17 cellular contexts compared by ENCODE assay signal in genomic region chr3:123330441-123330991, GRCh38.
DNase-seq lines count a peak whose midpoint lies in the region; ATAC-seq and TF ChIP-seq lines count a peak whose summit lies in the region.
"Had no signal": no experiment of that assay in that cellular context is flagged by ENCODE, and none has a peak within 500 bp of the region (broad histone marks: within the 10 kb centered on the region; RNA-seq: fewer than 3 reads in every experiment).

No MANE protein-coding gene starts in this region.

- no peak overlapping the region for H3K4me3 ChIP-seq in body of pancreas
- H3K4me3 ChIP-seq in right atrium auricular region: peak overlapping the region in 1 of 2 donors; percentile 10
- no peak overlapping the region for H3K4me3 ChIP-seq in rectal smooth muscle tissue (ENCODE audit: low read length)
- H3K4me3 ChIP-seq in aorta (ENCODE audit: low read length in 2 of 2): no peak overlapping the region

- no peak overlapping the region for H3K9ac ChIP-seq in rectal smooth muscle tissue (ENCODE audit: low read length)

- intact Hi-C loops in body of pancreas (cut with DNase I) (no loop called here), aorta (cut with DNase I) (loop anchor here (1.0 to 5.0 kb wide), 5 partner anchors 37 to 158 kb away; partner anchors contain the start of gene ADCY5 (in 2 of the 2))

- H3K27ac Mint-ChIP-seq in WTC11: no peak overlapping the region
- H3K27ac Mint-ChIP-seq: activated CD4-positive, alpha-beta T cell treated with anti-CD3 and anti-CD28 coated beads, Interleukin-2, amount 10 ng/mL, durations not matched to agents 7 days and 5 days; activated naive CD8-positive, alpha-beta T cell treated with anti-CD3 and anti-CD28 coated beads for 36 hours; activated T-cell treated with anti-CD3 and anti-CD28 coated beads, Interleukin-2, amount 50 U/mL, for 24 hours; CD4-positive, CD25-positive, alpha-beta regulatory T cell; natural killer cell; stimulated activated naive CD8-positive, alpha-beta T cell treated with anti-CD3 and anti-CD28 coated beads, Interleukin-15, amount 100 ng/mL, for 72 hours; T-helper 2 cell treated with Interferon-gamma antibody and Interleukin-4, amounts not matched to agents 5 μg/mL and 100 μg/mL, for 36 hours had no signal

- H3K27me3 Mint-ChIP-seq in WTC11 (ENCODE audit: low read depth): no peaks in the 10 kb centered on the region
- H3K27me3 Mint-ChIP-seq: activated CD4-positive, alpha-beta T cell treated with anti-CD3 and anti-CD28 coated beads, Interleukin-2, amount 10 ng/mL, durations not matched to agents 7 days and 5 days; activated naive CD8-positive, alpha-beta T cell treated with anti-CD3 and anti-CD28 coated beads for 36 hours had no signal

- no peaks in the 10 kb centered on the region for H3K9me3 ChIP-seq in body of pancreas
- H3K9me3 ChIP-seq in right atrium auricular region: no peaks in the 10 kb centered on the region
- no peaks in the 10 kb centered on the region for H3K9me3 ChIP-seq in aorta (ENCODE audit: control insufficient read depth, low read length)

- H3K27me3 ChIP-seq in body of pancreas (no peaks in the 10 kb centered on the region), right atrium auricular region (no peaks in the 10 kb centered on the region), rectal smooth muscle tissue (ENCODE audit: control insufficient read depth, insufficient read depth, low read length) (no peaks in the 10 kb centered on the region), aorta (ENCODE audit: control insufficient read depth in 1 of 2, insufficient read depth in 2 of 2, low read length in 1 of 2) (no peaks in the 10 kb centered on the region)

- ATAC-seq in body of pancreas (no peak), aorta (ENCODE audit: low FRiP score) (peak; percentile 63), WTC11 (no peak)
- ATAC-seq: natural killer cell; stimulated activated naive CD8-positive, alpha-beta T cell treated with anti-CD3 and anti-CD28 coated beads, Interleukin-15, amount 100 ng/mL, for 72 hours had no signal

- H3K4me1 ChIP-seq in body of pancreas (peaks cover 27% of the 10 kb centered on the region), right atrium auricular region (peaks cover 0 to 88% of the 10 kb centered on the region in 2 donors), rectal smooth muscle tissue (ENCODE audit: control insufficient read depth, insufficient read depth, low read length) (peaks cover 14% of the 10 kb centered on the region), aorta (ENCODE audit: control insufficient read depth in 1 of 2, insufficient read depth in 2 of 2, low read length in 2 of 2) (no peaks in the 10 kb centered on the region)

- H3K4me1 Mint-ChIP-seq in WTC11: peaks cover 20% of the 10 kb centered on the region

- POLR2A ChIA-PET in WTC11 (lab: Charles Lee): no interaction called here

- H3K36me3 Mint-ChIP-seq in WTC11: no peaks in the 10 kb centered on the region
- H3K36me3 Mint-ChIP-seq: activated naive CD8-positive, alpha-beta T cell treated with anti-CD3 and anti-CD28 coated beads for 36 hours; CD4-positive, CD25-positive, alpha-beta regulatory T cell; natural killer cell had no signal

- DNase-seq in body of pancreas: peak in 2 of 4 donors; percentile 7 to 13
- no peak for DNase-seq in right atrium auricular region (ENCODE audit: low spot score)
- DNase-seq in aorta: peak; percentile 80
- DNase-seq in NCI-H1930 (lab: John Stamatoyannopoulos, UW): no peak
- no peak for DNase-seq in mucosa of gallbladder (ENCODE audit: low spot score)
- no peak for DNase-seq in WTC11 (ENCODE audit: low spot score)
- DNase-seq: activated CD4-positive, alpha-beta T cell treated with anti-CD3 and anti-CD28 coated beads, Interleukin-2, amount 10 ng/mL, durations not matched to agents 7 days and 5 days; activated naive CD8-positive, alpha-beta T cell treated with anti-CD3 and anti-CD28 coated beads for 36 hours; activated T-cell treated with anti-CD3 and anti-CD28 coated beads, Interleukin-2, amount 50 U/mL, for 24 hours; CD4-positive, CD25-positive, alpha-beta regulatory T cell; islet precursor cell; natural killer cell; NCI-H2081; SHP77; stimulated activated naive CD8-positive, alpha-beta T cell treated with anti-CD3 and anti-CD28 coated beads, Interleukin-15, amount 100 ng/mL, for 72 hours had no signal

- no peaks in the 10 kb centered on the region for H3K9me3 Mint-ChIP-seq in WTC11
- H3K9me3 Mint-ChIP-seq: activated CD4-positive, alpha-beta T cell treated with anti-CD3 and anti-CD28 coated beads, Interleukin-2, amount 10 ng/mL, durations not matched to agents 7 days and 5 days; activated naive CD8-positive, alpha-beta T cell treated with anti-CD3 and anti-CD28 coated beads for 36 hours; activated T-cell treated with anti-CD3 and anti-CD28 coated beads, Interleukin-2, amount 50 U/mL, for 24 hours; CD4-positive, CD25-positive, alpha-beta regulatory T cell; natural killer cell; stimulated activated naive CD8-positive, alpha-beta T cell treated with anti-CD3 and anti-CD28 coated beads, Interleukin-15, amount 100 ng/mL, for 72 hours; T-helper 2 cell treated with Interferon-gamma antibody and Interleukin-4, amounts not matched to agents 5 μg/mL and 100 μg/mL, for 36 hours had no signal

- H3K27ac ChIP-seq in body of pancreas: peak overlapping the region in 3 of 4 donors; percentile 19 to 60 (median 51)
- peak overlapping the region; percentile 87 to 91 for H3K27ac ChIP-seq in right atrium auricular region
- peak overlapping the region; percentile 75 for H3K27ac ChIP-seq in rectal smooth muscle tissue (ENCODE audit: low read depth, low read length)
- H3K27ac ChIP-seq in aorta (ENCODE audit: low read depth in 1 of 2, low read length in 2 of 2): peak overlapping the region; percentile 77 to 95

- TF ChIP-seq POLR2A in body of pancreas (IDR thresholded peaks at IDR 0.05): no peak

- no peak overlapping the region for H3K4me3 Mint-ChIP-seq in WTC11
- H3K4me3 Mint-ChIP-seq: activated CD4-positive, alpha-beta T cell treated with anti-CD3 and anti-CD28 coated beads, Interleukin-2, amount 10 ng/mL, durations not matched to agents 7 days and 5 days; activated naive CD8-positive, alpha-beta T cell treated with anti-CD3 and anti-CD28 coated beads for 36 hours; activated T-cell treated with anti-CD3 and anti-CD28 coated beads, Interleukin-2, amount 50 U/mL, for 24 hours; CD4-positive, CD25-positive, alpha-beta regulatory T cell; natural killer cell; stimulated activated naive CD8-positive, alpha-beta T cell treated with anti-CD3 and anti-CD28 coated beads, Interleukin-15, amount 100 ng/mL, for 72 hours; T-helper 2 cell treated with Interferon-gamma antibody and Interleukin-4, amounts not matched to agents 5 μg/mL and 100 μg/mL, for 36 hours had no signal

- CTCF ChIA-PET in WTC11 (lab: Charles Lee): interaction anchor here (1.0 to 4.1 kb wide), 10 partner anchors 8 to 159 kb away, joined by 3 to 24 read pairs (median 8); partner anchors contain the start of gene ADCY5

- H3K36me3 ChIP-seq in body of pancreas (replicated peaks in 1 of 2; ENCODE audit: insufficient read depth in 1 of 2, low read depth in 2 of 2) (no peaks in the 10 kb centered on the region), right atrium auricular region (peaks cover 7% of the 10 kb centered on the region), rectal smooth muscle tissue (ENCODE audit: control insufficient read depth, insufficient read depth, low read length) (no peaks in the 10 kb centered on the region), aorta (ENCODE audit: control insufficient read depth in 1 of 2, insufficient read depth in 2 of 2, low read length in 1 of 2) (no peaks in the 10 kb centered on the region)

- WGBS in body of pancreas, 2 donors: 64 to 74% methylated on average over 9 to 15 of the region's 15 CpGs
- 9% methylated on average over 15 of the region's 15 CpGs for WGBS in aorta, 2 donors

- no peak for TF ChIP-seq CTCF in body of pancreas (IDR thresholded peaks at IDR 0.05)
- TF ChIP-seq CTCF in right atrium auricular region (IDR thresholded peaks at IDR 0.05): no peak
- no peak for TF ChIP-seq CTCF in WTC11 (IDR thresholded peaks at IDR 0.05)

TF ChIP-seq in WTC11, 78 proteins besides CTCF, POLR2A, EP300 and RAD21 (continues in another document):
- TF ChIP-seq ZNF121 (CRISPR knock-in tag; IDR thresholded peaks at IDR 0.05) (no peak), ESRRA (CRISPR knock-in tag; IDR thresholded peaks at IDR 0.05; ENCODE audit: borderline replicate concordance) (no peak), ZMAT4 (CRISPR knock-in tag; IDR thresholded peaks at IDR 0.05) (no peak), FOXP1 (CRISPR knock-in tag; IDR thresholded peaks at IDR 0.05; ENCODE audit: borderline replicate concordance) (no peak), GABPB1 (CRISPR knock-in tag; IDR thresholded peaks at IDR 0.05) (no peak), ZNF425 (CRISPR knock-in tag; conservative IDR thresholded peaks at IDR 0.05) (no peak), MAX (CRISPR knock-in tag; IDR thresholded peaks at IDR 0.05) (no peak)

Comparison
In these comparisons a context has a peak if more than half of its experiments do, and no peak if none do; other contexts are left out.
1. DNase-seq: peak in aorta (2 of 2); none in right atrium auricular region (single experiment), NCI-H1930 (0 of 2), mucosa of gallbladder (single experiment) and WTC11 (single experiment).
2. Peak in every context shown above with its lines, with median percentiles within 50 percentile points of each other: H3K27ac ChIP-seq.